Comparison of ENCODE assay signal across 8 cellular contexts in genomic region chr20:1391640-1392442, GRCh38. TPM values are rescaled to one million over a fixed set of nuclear protein-coding genes. Genes with fewer than 3 reads are reported as not detected.
A peak's percentile ranks its signal among the peaks of the same experiment; 100 is the strongest.
DNase-seq lines count a peak whose midpoint lies in the region; ATAC-seq and TF ChIP-seq lines count a peak whose summit lies in the region.

No MANE protein-coding gene starts in this region.

- H3K27me3 Mint-ChIP-seq in nephron progenitor cell (ENCODE audit: low read depth, poor library complexity): peaks cover 13% of the 10 kb centered on the region

- H3K36me3 Mint-ChIP-seq in nephron progenitor cell (ENCODE audit: low read depth): no peaks in the 10 kb centered on the region

- H3K9me3 ChIP-seq in esophagus squamous epithelium: no peaks in the 10 kb centered on the region

- peaks cover 0 to under 1% (median 0%) of the 10 kb centered on the region in 3 donors for H3K36me3 ChIP-seq in esophagus squamous epithelium

- H3K27me3 ChIP-seq in esophagus squamous epithelium: peaks cover 0 to 18% (median 0%) of the 10 kb centered on the region in 4 donors

- peak; percentile 31 for DNase-seq in activated naive CD4-positive, alpha-beta T cell treated with Interleukin-2 at 50 U/mL for 16 hours
- DNase-seq in activated naive CD4-positive, alpha-beta T cell (lab: John Stamatoyannopoulos, UW): no peak
- DNase-seq in esophagus squamous epithelium (lab: John Stamatoyannopoulos, UW): no peak
- DNase-seq in nephron progenitor cell: peak; percentile 25

- H3K27ac ChIP-seq in VCaP (peak overlapping the region; percentile 90), esophagus squamous epithelium (peak overlapping the region; percentile 80 to 92 (median 91))

- WGBS in esophagus squamous epithelium, 2 donors: 1 to 2% methylated on average over 15 to 16 of the region's 16 CpGs

- H3K4me1 ChIP-seq in esophagus squamous epithelium: peaks cover 25 to 65% (median 41%) of the 10 kb centered on the region in 3 donors

- H3K4me3 Mint-ChIP-seq in nephron progenitor cell: peak overlapping the region; percentile 94

- peak overlapping the region; percentile 62 to 97 (median 92) for H3K4me3 ChIP-seq in esophagus squamous epithelium

- peak overlapping the region; percentile 93 for H3K27ac Mint-ChIP-seq in nephron progenitor cell

- no peak for ATAC-seq in HG03460 (IDR thresholded peaks at IDR 0.05; ENCODE audit: unreplicated experiment)
- ATAC-seq in GM19452 (IDR thresholded peaks at IDR 0.05; ENCODE audit: unreplicated experiment): no peak
- no peak for ATAC-seq in GM21528 (IDR thresholded peaks at IDR 0.05; ENCODE audit: low FRiP score, unreplicated experiment)

- no peak for TF ChIP-seq POLR2A in esophagus squamous epithelium (IDR thresholded peaks at IDR 0.05)

- H3K4me1 Mint-ChIP-seq in nephron progenitor cell: peaks cover 55% of the 10 kb centered on the region

- no peaks in the 10 kb centered on the region for H3K9me3 Mint-ChIP-seq in nephron progenitor cell

- TF ChIP-seq CTCF in VCaP (conservative IDR thresholded peaks at IDR 0.05) (no peak), esophagus squamous epithelium (IDR thresholded peaks at IDR 0.05) (no peak), nephron progenitor cell (IDR thresholded peaks at IDR 0.05) (no peak)

- intact Hi-C loops in esophagus squamous epithelium (cut with DNase I): loop anchor here (10.0 kb wide), 1 partner anchor 77 kb away; no protein-coding TSS in a partner anchor

RNA-seq across cellular contexts. Expression of gene FKBP1A, which starts 1.0 kb away (rescaled TPM):
- 100 to 1,000 TPM in 3 of 4 donors, 10 to 100 TPM in 1; 76.2 to 132 (median 102) TPM for total RNA-seq in esophagus squamous epithelium

Comparison
In these comparisons a context has a peak if more than half of its experiments do, and no peak if none do; other contexts are left out.
1. DNase-seq: peak in activated naive CD4-positive, alpha-beta T cell treated with Interleukin-2 at 50 U/mL for 16 hours (single experiment) and nephron progenitor cell (single experiment); none in activated naive CD4-positive, alpha-beta T cell (0 of 4) and esophagus squamous epithelium (single experiment).